Comparison of ENCODE assay signal across 27 cellular contexts in genomic region chr22:24216541-24217209, GRCh38. TPM values are rescaled to one million over a fixed set of nuclear protein-coding genes. Genes with fewer than 3 reads are reported as not detected.
DNase-seq lines count a peak whose midpoint lies in the region; ATAC-seq lines count a peak whose summit lies in the region.
"Had no signal": no experiment of that assay in that cellular context is flagged by ENCODE, and none has a peak within 500 bp of the region (broad histone marks: within the 10 kb centered on the region; RNA-seq: fewer than 3 reads in every experiment).

No MANE protein-coding gene starts in this region.

- H3K4me3 Mint-ChIP-seq in activated T-cell treated with anti-CD3 and anti-CD28 coated beads, Interleukin-2, amount 50 U/mL, for 4 hours, result no peak overlapping the region
- H3K4me3 Mint-ChIP-seq: memory B cell; T-helper 1 cell treated with Interleukin-12 subunit alpha and Interleukin-12 subunit beta and Interleukin-4 antibody, amounts not matched to agents 30 μg/mL and 1 μg/mL, for 36 hours had no signal

- peak; percentile 67 to 86 for ATAC-seq in activated T-cell treated with anti-CD3 and anti-CD28 coated beads, Interleukin-2, amount 50 U/mL, for 4 hours
- ATAC-seq: A549; activated CD4-positive, CD25-positive, alpha-beta regulatory T cell treated with anti-CD3 and anti-CD28 coated beads, Interleukin-2, amount 50 U/mL, for 24 hours; body of pancreas; HepG2; left lobe of liver; pancreas had no signal

- no peak for DNase-seq in activated T-cell treated with anti-CD3 and anti-CD28 coated beads, Interleukin-2, amount 50 U/mL, for 4 hours
- no peak for DNase-seq in activated T-cell treated with anti-CD3 and anti-CD28 coated beads for 4 hours
- peak; percentile 59 for DNase-seq in activated CD8-positive, alpha-beta memory T cell treated with anti-CD3 and anti-CD28 coated beads, Interleukin-2, amount 50 U/mL, for 48 hours
- DNase-seq in stimulated activated CD8-positive, alpha-beta memory T cell treated with anti-CD3 and anti-CD28 coated beads, Interleukin-4, amount 100 ng/mL, for 24 hours (ENCODE audit: low read depth), result peak; percentile 19
- no peak for DNase-seq in activated CD4-positive, alpha-beta T cell treated with anti-CD3 and anti-CD28 coated beads for 48 hours
- DNase-seq in NCI-H226, result no peak
- no peak for DNase-seq in activated gamma-delta T cell treated with Interleukin-2 at 50 U/mL for 16 hours
- no peak for DNase-seq in HT-29 (ENCODE audit: low spot score)
- DNase-seq: activated effector memory CD4-positive, alpha-beta T cell treated with anti-CD3 and anti-CD28 coated beads, Interleukin-2, amount 50 U/mL, for 16 hours; body of pancreas; COR-L47; DMS53; GM23248; MV-4-11; NCI-H1436 treated with DMSO at 0.1 percent for 48 hours; NCI-H774; pancreas; RPMI8226; small intestine; testis had no signal

- peaks cover 5% of the 10 kb centered on the region for H3K4me1 Mint-ChIP-seq in activated T-cell treated with anti-CD3 and anti-CD28 coated beads, Interleukin-2, amount 50 U/mL, for 4 hours (ENCODE audit: low read depth)
- H3K4me1 Mint-ChIP-seq: memory B cell had no signal

- peaks cover 3% of the 10 kb centered on the region for H3K27me3 Mint-ChIP-seq in activated T-cell treated with anti-CD3 and anti-CD28 coated beads, Interleukin-2, amount 50 U/mL, for 4 hours (ENCODE audit: low read depth)

- H3K9me3 Mint-ChIP-seq in activated T-cell treated with anti-CD3 and anti-CD28 coated beads, Interleukin-2, amount 50 U/mL, for 4 hours, result no peaks in the 10 kb centered on the region
- H3K9me3 Mint-ChIP-seq: memory B cell; T-helper 1 cell treated with Interleukin-12 subunit alpha and Interleukin-12 subunit beta and Interleukin-4 antibody, amounts not matched to agents 30 μg/mL and 1 μg/mL, for 36 hours had no signal

- H3K36me3 Mint-ChIP-seq in activated T-cell treated with anti-CD3 and anti-CD28 coated beads, Interleukin-2, amount 50 U/mL, for 4 hours (ENCODE audit: insufficient read depth), result no peaks in the 10 kb centered on the region
- H3K36me3 Mint-ChIP-seq: memory B cell had no signal

RNA-seq across cellular contexts. Expression of gene GGT5, which starts 28.2 kb away (rescaled TPM):
- total RNA-seq in activated T-cell treated with anti-CD3 and anti-CD28 coated beads, Interleukin-2, amount 50 U/mL, for 4 hours, result under 1 TPM in 2 of 3 donors, not detected in 1; 0.11 to 0.19 TPM
- 0.10 TPM in 1 of 2 replicates, not detected in the other for total RNA-seq in HT-29 (2014; rRNA removed; shearing (Covaris generic))
- total RNA-seq: activated CD8-positive, alpha-beta memory T cell treated with anti-CD3 and anti-CD28 coated beads for 36 hours had no signal

RNA-seq across cellular contexts. Expression of gene SUSD2, which starts 35.4 kb away (rescaled TPM):
- 1 to 10 TPM; 1.2 to 1.7 (median 1.6) TPM for total RNA-seq in activated T-cell treated with anti-CD3 and anti-CD28 coated beads, Interleukin-2, amount 50 U/mL, for 4 hours
- total RNA-seq in HT-29 (2014; rRNA removed; shearing (Covaris generic)), result 1.1 and 1.2 TPM in 2 replicates
- total RNA-seq: GM23248 had no signal

RNA-seq across cellular contexts. Expression of gene SPECC1L, which starts 54.0 kb away (rescaled TPM):
- 10 to 100 TPM; 31.4 to 33.6 (median 33.1) TPM for total RNA-seq in activated T-cell treated with anti-CD3 and anti-CD28 coated beads, Interleukin-2, amount 50 U/mL, for 4 hours
- total RNA-seq in HT-29 (2014; rRNA removed; shearing (Covaris generic)), result 9.5 and 11.8 TPM in 2 replicates

Comparison
In these comparisons a context has a peak if more than half of its experiments do, and no peak if none do; other contexts are left out.
1. DNase-seq: peak in activated CD8-positive, alpha-beta memory T cell treated with anti-CD3 and anti-CD28 coated beads, Interleukin-2, amount 50 U/mL, for 48 hours (single experiment) and stimulated activated CD8-positive, alpha-beta memory T cell treated with anti-CD3 and anti-CD28 coated beads, Interleukin-4, amount 100 ng/mL, for 24 hours (single experiment); none in activated T-cell treated with anti-CD3 and anti-CD28 coated beads, Interleukin-2, amount 50 U/mL, for 4 hours (single experiment), activated T-cell treated with anti-CD3 and anti-CD28 coated beads for 4 hours (single experiment), activated CD4-positive, alpha-beta T cell treated with anti-CD3 and anti-CD28 coated beads for 48 hours (single experiment), NCI-H226 (single experiment), activated gamma-delta T cell treated with Interleukin-2 at 50 U/mL for 16 hours (single experiment) and HT-29 (single experiment).